Comparison of ENCODE assay signal across 8 cellular contexts in genomic region chr11:61679893-61680621, GRCh38.
A peak's percentile ranks its signal among the peaks of the same experiment; 100 is the strongest.
DNase-seq lines count a peak whose midpoint lies in the region; ATAC-seq and FAIRE-seq lines count a peak whose summit lies in the region.

Gene DAGLA (plus strand): TSS chr11:61680391. CDS start chr11:61720156, 39,765 bp downstream.

- no peaks in the 10 kb centered on the region for H3K9me3 Mint-ChIP-seq in central memory CD8-positive, alpha-beta T cell

- DNase-seq in AG08395 (ENCODE audit: low spot score) (peak; percentile 92), GM19239 (ENCODE audit: insufficient read length, low spot score) (peak; percentile 87), NCI-H146 treated with DMSO at 0.1 percent for 48 hours (lab: John Stamatoyannopoulos, UW; ENCODE audit: unreplicated experiment) (peak; percentile 48), kidney tubule cell (ENCODE audit: low spot score) (peak; percentile 72)
- peak; percentile 66 for DNase-seq in activated CD4-positive, CD25-positive, alpha-beta regulatory T cell treated with anti-CD3 and anti-CD28 coated beads, Interleukin-2, amount 50 U/mL, for 16 hours (ENCODE audit: low read depth, low spot score)
- peak; percentile 74 to 78 for DNase-seq in central memory CD8-positive, alpha-beta T cell (ENCODE audit: low spot score in 2 of 2)
- peak; percentile 56 to 61 for DNase-seq in stimulated activated CD4-positive, alpha-beta T cell treated with anti-CD3 and anti-CD28 coated beads, Interleukin-1b, Interleukin-23, amount 100 ng/mL, for 1 hour (ENCODE audit: low read depth in 2 of 2)

- ATAC-seq in central memory CD8-positive, alpha-beta T cell (replicated peaks; ENCODE audit: extremely low read depth, poor library complexity, severe bottlenecking) = peak; percentile 67
- no peak for ATAC-seq in GM21381 (IDR thresholded peaks at IDR 0.05; ENCODE audit: unreplicated experiment)

- peaks cover 34% of the 10 kb centered on the region for H3K27me3 Mint-ChIP-seq in central memory CD8-positive, alpha-beta T cell

- H3K27ac Mint-ChIP-seq in central memory CD8-positive, alpha-beta T cell (ENCODE audit: low read depth) = no peak within 1 kb of the TSS

- no peaks in the 10 kb centered on the region for H3K36me3 Mint-ChIP-seq in central memory CD8-positive, alpha-beta T cell (ENCODE audit: insufficient read depth)

- no peaks in the 10 kb centered on the region for H3K4me1 Mint-ChIP-seq in central memory CD8-positive, alpha-beta T cell

- peak within 1 kb of the TSS; percentile 53 for H3K4me3 Mint-ChIP-seq in central memory CD8-positive, alpha-beta T cell

- no peak for FAIRE-seq in GM19239 (lab: Jason Lieb, UNC)
